Comparison of ENCODE assay signal across 37 cellular contexts in the genomic region with DNA sequence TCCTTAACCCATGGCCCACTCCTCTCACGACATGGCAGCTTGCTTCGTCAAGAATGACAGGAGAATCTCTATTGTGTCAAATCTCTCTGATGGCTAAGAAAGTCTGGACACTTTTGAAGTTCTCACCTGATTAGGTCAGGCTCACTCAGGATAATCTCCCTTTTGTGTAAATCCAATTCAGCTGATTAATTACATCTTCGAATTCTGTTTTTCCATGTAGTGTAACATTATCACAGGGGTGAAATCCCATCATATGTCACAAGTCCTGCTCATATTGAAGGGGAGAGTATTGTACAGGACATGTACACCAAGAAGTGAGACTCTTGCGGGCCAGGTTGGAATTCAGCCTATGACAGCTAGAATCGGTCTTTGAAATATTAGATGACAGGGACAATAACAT. TPM values are rescaled to one million over a fixed set of nuclear protein-coding genes. Genes with fewer than 3 reads are reported as not detected.
"Had no signal": no experiment of that assay in that cellular context is flagged by ENCODE, and none has a peak within 500 bp of the region (broad histone marks: within the 10 kb centered on the region; RNA-seq: fewer than 3 reads in every experiment).

No MANE protein-coding gene starts in this region.

- H3K4me2 ChIP-seq: KMS-11 had no signal

- H3K27ac ChIP-seq: KMS-11 had no signal

- H3K9ac ChIP-seq: KMS-11 had no signal

- H3K4me3 ChIP-seq: MG63 had no signal

- H3K9me3 ChIP-seq: MG63 had no signal

- DNase-seq: Karpas-422, Kasumi-1, MG63, MM.1S, MV-4-11, NCI-H1048, NCI-H1092, NCI-H1092 treated with DMSO at 0.1 percent for 48 hours, NCI-H1105, NCI-H1105 treated with DMSO at 0.1 percent for 48 hours, NCI-H1417 treated with DMSO at 0.1 percent for 48 hours, NCI-H1436, NCI-H1436 treated with DMSO at 0.1 percent for 48 hours, NCI-H146, NCI-H1694, NCI-H1694 treated with DMSO at 0.1 percent for 48 hours, NCI-H187, NCI-H187 treated with DMSO at 0.1 percent for 48 hours, NCI-H1930, NCI-H2029, NCI-H2029 treated with DMSO at 0.1 percent for 48 hours, NCI-H2081, NCI-H2081 treated with DMSO at 0.1 percent for 48 hours, NCI-H2107, NCI-H2171, NCI-H2171 treated with DMSO at 0.1 percent for 48 hours, NCI-H2227 treated with DMSO at 0.1 percent for 48 hours, NCI-H226, NCI-H345, NCI-H446, NCI-H446 treated with DMSO at 0.1 percent for 48 hours, NCI-H510A had no signal

- H3K27me3 ChIP-seq: MG63 had no signal

- H3K36me3 ChIP-seq: MG63 had no signal

RNA-seq across cellular contexts. Expression of a gene that starts 16.2 kb away (rescaled TPM):
- total RNA-seq: LHCN-M2, M059J, MCF 10A, NCI-H460 had no signal

RNA-seq across cellular contexts. Expression of a gene that starts 29.3 kb away (rescaled TPM):
- total RNA-seq: LHCN-M2, M059J, MCF 10A, NCI-H460 had no signal

RNA-seq across cellular contexts. Expression of a gene that starts 48.9 kb away (rescaled TPM):
- total RNA-seq: LHCN-M2, M059J, MCF 10A had no signal
